14 cellular contexts compared by ENCODE assay signal in the genomic region with DNA sequence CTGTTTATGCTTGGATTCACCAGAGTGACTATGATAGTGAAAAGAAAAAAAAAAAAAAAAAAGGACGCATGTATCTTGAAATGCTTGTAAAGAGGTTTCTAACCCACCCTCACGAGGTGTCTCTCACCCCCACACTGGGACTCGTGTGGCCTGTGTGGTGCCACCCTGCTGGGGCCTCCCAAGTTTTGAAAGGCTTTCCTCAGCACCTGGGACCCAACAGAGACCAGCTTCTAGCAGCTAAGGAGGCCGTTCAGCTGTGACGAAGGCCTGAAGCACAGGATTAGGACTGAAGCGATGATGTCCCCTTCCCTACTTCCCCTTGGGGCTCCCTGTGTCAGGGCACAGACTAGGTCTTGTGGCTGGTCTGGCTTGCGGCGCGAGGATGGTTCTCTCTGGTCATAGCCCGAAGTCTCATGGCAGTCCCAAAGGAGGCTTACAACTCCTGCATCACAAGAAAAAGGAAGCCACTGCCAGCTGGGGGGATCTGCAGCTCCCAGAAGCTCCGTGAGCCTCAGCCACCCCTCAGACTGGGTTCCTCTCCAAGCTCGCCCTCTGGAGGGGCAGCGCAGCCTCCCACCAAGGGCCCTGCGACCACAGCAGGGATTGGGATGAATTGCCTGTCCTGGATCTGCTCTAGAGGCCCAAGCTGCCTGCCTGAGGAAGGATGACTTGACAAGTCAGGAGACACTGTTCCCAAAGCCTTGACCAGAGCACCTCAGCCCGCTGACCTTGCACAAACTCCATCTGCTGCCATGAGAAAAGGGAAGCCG. TPM values are rescaled to one million over a fixed set of nuclear protein-coding genes. Genes with fewer than 3 reads are reported as not detected.
A peak's percentile ranks its signal among the peaks of the same experiment; 100 is the strongest.
DNase-seq lines count a peak whose midpoint lies in the region; ATAC-seq, FAIRE-seq and TF ChIP-seq lines count a peak whose summit lies in the region.
"Had no signal": no experiment of that assay in that cellular context is flagged by ENCODE, and none has a peak within 500 bp of the region (broad histone marks: within the 10 kb centered on the region; RNA-seq: fewer than 3 reads in every experiment).

No MANE protein-coding gene starts in this region.

- TF ChIP-seq CTCF in GM12878 (IDR thresholded peaks at IDR 0.05 in 2 of 3, conservative IDR thresholded peaks at IDR 0.05 in 1 of 3; ENCODE audit: control insufficient read depth in 2 of 3, extremely low read depth in 1 of 3, insufficient read depth in 1 of 3, low read depth in 3 of 3, low read length in 3 of 3) (no peak), suprapubic skin (IDR thresholded peaks at IDR 0.05) (no peak)

- CTCF ChIA-PET in GM12878 (lab: Yijun Ruan, JAX) = interaction anchor here (0.8 kb wide), 1 partner anchor 9 kb away, joined by 3 read pairs; no protein-coding TSS in a partner anchor

- 42% methylated on average over 15 of the region's 16 CpGs for WGBS in GM12878 (ENCODE audit: insufficient coverage, insufficient replicate concordance, low lambda C conversion rate, missing lambda C conversion rate)
- WGBS in suprapubic skin = 64% methylated on average over 9 of the region's 16 CpGs
- WGBS in small intestine, 3 donors = 83 to 89% (median 85%) methylated on average over 16 of the region's 16 CpGs

- intact Hi-C loops in GM12878 (cut with micrococcal nuclease; ENCODE audit: unreplicated experiment) = no loop called here

- H3K9me3 ChIP-seq in GM12878 (replicated peaks; ENCODE audit: control insufficient read depth, insufficient read depth, low read length) = no peaks in the 10 kb centered on the region
- no peaks in the 10 kb centered on the region for H3K9me3 ChIP-seq in suprapubic skin
- no peaks in the 10 kb centered on the region for H3K9me3 ChIP-seq in small intestine (ENCODE audit: control insufficient read depth, low read depth)

- no peaks in the 10 kb centered on the region for H3K9me3 Mint-ChIP-seq in activated T-cell treated with anti-CD3 and anti-CD28 coated beads, Interleukin-2, amount 50 U/mL, for 24 hours
- H3K9me3 Mint-ChIP-seq in activated T-cell treated with anti-CD3 and anti-CD28 coated beads, Interleukin-2, amount 50 U/mL, for 4 hours = no peaks in the 10 kb centered on the region

- no peak for DNase-seq in activated T-cell treated with anti-CD3 and anti-CD28 coated beads, Interleukin-2, amount 50 U/mL, for 24 hours
- no peak for DNase-seq in activated T-cell treated with anti-CD3 and anti-CD28 coated beads, Interleukin-2, amount 50 U/mL, for 4 hours
- DNase-seq in GM12878 (ENCODE audit: low read depth, low spot score) = no peak
- peak; percentile 50 for DNase-seq in medulla oblongata (ENCODE audit: extremely low spot score)
- DNase-seq in suprapubic skin (ENCODE audit: low spot score in 2 of 2) = no peak
- no peak for DNase-seq in stimulated activated naive CD4-positive, alpha-beta T cell treated with Interleukin-2 at 50 U/mL for 16 hours (lab: John Stamatoyannopoulos, UW)
- DNase-seq in small intestine = no peak
- DNase-seq in DMS53 (lab: John Stamatoyannopoulos, UW) = no peak
- DNase-seq: activated CD4-positive, alpha-beta T cell treated with anti-CD3 and anti-CD28 coated beads for 4 hours; NCI-H2081 treated with DMSO at 0.1 percent for 48 hours had no signal

- no peaks in the 10 kb centered on the region for H3K27me3 ChIP-seq in GM12878 (replicated peaks in 1 of 2; ENCODE audit: control insufficient read depth in 2 of 2, insufficient read depth in 2 of 2, low read length in 1 of 2)
- H3K27me3 ChIP-seq in suprapubic skin = no peaks in the 10 kb centered on the region
- H3K27me3 ChIP-seq in small intestine (ENCODE audit: control insufficient read depth in 2 of 2, insufficient read depth in 2 of 2, low read length in 2 of 2) = no peaks in the 10 kb centered on the region

- peaks cover 4 to 14% of the 10 kb centered on the region in 2 experiments; a peak in 3 of 4 replicates for H3K36me3 ChIP-seq in GM12878 (ENCODE audit: control insufficient read depth in 2 of 2, insufficient read depth in 2 of 2, low read length in 1 of 2)
- peaks cover 44% of the 10 kb centered on the region for H3K36me3 ChIP-seq in suprapubic skin
- peaks cover 5 to 6% of the 10 kb centered on the region in 2 donors for H3K36me3 ChIP-seq in small intestine (ENCODE audit: control insufficient read depth in 2 of 2, insufficient read depth in 2 of 2, low read length in 2 of 2)

- no peak for ATAC-seq in activated T-cell treated with anti-CD3 and anti-CD28 coated beads, Interleukin-2, amount 50 U/mL, for 4 hours
- peak; percentile 18 for ATAC-seq in GM12878

- FAIRE-seq in GM12878 (lab: Jason Lieb, UNC) (no peak), small intestine (lab: Jason Lieb, UNC) (no peak)
- FAIRE-seq: RCC 7860 had no signal

- no peaks in the 10 kb centered on the region for H3K27me3 Mint-ChIP-seq in activated T-cell treated with anti-CD3 and anti-CD28 coated beads, Interleukin-2, amount 50 U/mL, for 24 hours
- H3K27me3 Mint-ChIP-seq in activated T-cell treated with anti-CD3 and anti-CD28 coated beads, Interleukin-2, amount 50 U/mL, for 4 hours (ENCODE audit: low read depth) = no peaks in the 10 kb centered on the region

- no peaks in the 10 kb centered on the region for H3K79me2 ChIP-seq in GM12878 (ENCODE audit: control insufficient read depth, insufficient read depth, low read length)

- H3K27ac ChIP-seq in GM12878 (ENCODE audit: control insufficient read depth, insufficient read depth) (no peak overlapping the region), suprapubic skin (peak overlapping the region; percentile 4), small intestine (ENCODE audit: low read depth in 1 of 2, low read length in 1 of 2) (peak overlapping the region in 1 of 2 donors; percentile 24)

- no peak overlapping the region for H3K9ac ChIP-seq in GM12878 (ENCODE audit: control insufficient read depth, insufficient read depth, low read length)

- H4K20me1 ChIP-seq in GM12878 (ENCODE audit: control insufficient read depth, insufficient read depth) = no peaks in the 10 kb centered on the region

- no peak overlapping the region for H2AFZ ChIP-seq in GM12878 (ENCODE audit: control insufficient read depth, low read depth, low read length)

- SMC1A ChIA-PET in GM12878 (lab: Charles Lee; ENCODE audit: uncharacterized antibody, unreplicated experiment) = interaction anchor here (0.6 to 1.3 kb wide), 2 partner anchors 10 to 1594 kb away, joined by 3 read pairs; no protein-coding TSS in a partner anchor

- RAD21 ChIA-PET in GM12878 (lab: Charles Lee; ENCODE audit: unreplicated experiment) = interaction anchor here (1.9 kb wide), 1 partner anchor 185 kb away, joined by 4 read pairs; no protein-coding TSS in a partner anchor

- peak overlapping the region; percentile 70 for H3K27ac Mint-ChIP-seq in activated T-cell treated with anti-CD3 and anti-CD28 coated beads, Interleukin-2, amount 50 U/mL, for 24 hours

- no peak overlapping the region for H3K4me3 ChIP-seq in GM12878
- no peak overlapping the region for H3K4me3 ChIP-seq in suprapubic skin
- no peak overlapping the region for H3K4me3 ChIP-seq in small intestine (ENCODE audit: low read depth in 1 of 2, low read length in 2 of 2)

- no peak overlapping the region for H3K4me3 Mint-ChIP-seq in activated T-cell treated with anti-CD3 and anti-CD28 coated beads, Interleukin-2, amount 50 U/mL, for 24 hours
- H3K4me3 Mint-ChIP-seq in activated T-cell treated with anti-CD3 and anti-CD28 coated beads, Interleukin-2, amount 50 U/mL, for 4 hours = no peak overlapping the region

- POLR2A ChIA-PET in GM12878 (lab: Charles Lee) = no interaction called here

- in situ Hi-C loops in GM12878 (cut with MboI) = no loop called here

- peaks cover 67% of the 10 kb centered on the region for H3K36me3 Mint-ChIP-seq in activated T-cell treated with anti-CD3 and anti-CD28 coated beads, Interleukin-2, amount 50 U/mL, for 24 hours (ENCODE audit: low read depth)
- H3K36me3 Mint-ChIP-seq in activated T-cell treated with anti-CD3 and anti-CD28 coated beads, Interleukin-2, amount 50 U/mL, for 4 hours (ENCODE audit: insufficient read depth) = peaks cover 12% of the 10 kb centered on the region

- H3K4me1 ChIP-seq in GM12878 (ENCODE audit: control insufficient read depth, insufficient read depth, low read length) (peaks cover 11% of the 10 kb centered on the region), suprapubic skin (peaks cover 3% of the 10 kb centered on the region), small intestine (ENCODE audit: control insufficient read depth in 2 of 2, insufficient read depth in 1 of 2, low read depth in 1 of 2, low read length in 1 of 2) (no peaks in the 10 kb centered on the region)

- TF ChIP-seq RAD21 in GM12878 (IDR thresholded peaks at IDR 0.05; ENCODE audit: insufficient read depth, low read depth, low read length) = no peak

- TF ChIP-seq POLR2A in GM12878 (IDR thresholded peaks at IDR 0.05; ENCODE audit: low read depth, low read length) = peak; percentile 20; the same call in 1 of the 2 replicates
- no peak for TF ChIP-seq POLR2A in suprapubic skin (IDR thresholded peaks at IDR 0.05)

- no peak for TF ChIP-seq EP300 in GM12878 (IDR thresholded peaks at IDR 0.05; ENCODE audit: borderline replicate concordance in 1 of 2, control insufficient read depth in 1 of 2, low read depth in 2 of 2, low read length in 2 of 2)
- no peak for TF ChIP-seq EP300 in suprapubic skin (IDR thresholded peaks at IDR 0.05)

- BruUV-seq in GM12878 (replicated peaks; lab: Mats Ljungman, UMichigan) = no TSS peak

- peaks cover 7% of the 10 kb centered on the region for H3K4me1 Mint-ChIP-seq in activated T-cell treated with anti-CD3 and anti-CD28 coated beads, Interleukin-2, amount 50 U/mL, for 24 hours (ENCODE audit: low read depth)
- H3K4me1 Mint-ChIP-seq in activated T-cell treated with anti-CD3 and anti-CD28 coated beads, Interleukin-2, amount 50 U/mL, for 4 hours (ENCODE audit: low read depth) = peaks cover 17% of the 10 kb centered on the region

- no peak overlapping the region for H3K4me2 ChIP-seq in GM12878 (ENCODE audit: control insufficient read depth, insufficient read depth)

RNA-seq across cellular contexts. Expression of a gene that starts 27.2 kb away (rescaled TPM):
- total RNA-seq in activated T-cell treated with anti-CD3 and anti-CD28 coated beads, Interleukin-2, amount 50 U/mL, for 4 hours = not detected
- total RNA-seq in GM12878 (2013; cell fraction: nucleolus; rRNA removed) = not detected in 2 replicates
- not detected in 2 replicates for total RNA-seq in GM12878 (2014; rRNA removed)
- total RNA-seq in GM12878 (2014; rRNA removed; fragmentation: Illumina TruSeq; extraction: Trizol) = not detected in 2 replicates
- total RNA-seq in GM12878 (2021) = not detected in 2 replicates
- not detected for polyA plus RNA-seq in GM12878 (2011; ENCODE audit: low read depth)
- polyA plus RNA-seq in GM12878 (2011; rRNA removed) = not detected in 2 replicates
- not detected in 2 replicates for polyA plus RNA-seq in GM12878 (2011; cell fraction: cytosol; rRNA removed)
- not detected in 2 replicates for polyA plus RNA-seq in GM12878 (2011; cell fraction: nucleus; rRNA removed)
- not detected in 2 replicates for polyA plus RNA-seq in GM12878 (2012)
- not detected in 2 replicates for polyA plus RNA-seq in GM12878 (2014; fragmentation: Illumina TruSeq; extraction: Trizol)
- polyA plus RNA-seq in GM12878 (2014; fragmentation: Nextera tagmentation; extraction: Ambion mirVana) = not detected
- not detected in 2 replicates for polyA plus RNA-seq in GM12878 (2014; rRNA removed)
- not detected for polyA plus RNA-seq in GM12878 (2016; fragmentation: Nextera tagmentation; extraction: Ambion mirVana)
- polyA minus RNA-seq in GM12878 (2011; rRNA and poly(A)+ RNA removed) = not detected in 2 replicates
- polyA minus RNA-seq in GM12878 (2011; cell fraction: cytosol; rRNA and poly(A)+ RNA removed) = not detected in 2 replicates
- polyA minus RNA-seq in GM12878 (2011; cell fraction: nucleus; rRNA and poly(A)+ RNA removed) = not detected in 2 replicates
- total RNA-seq in suprapubic skin = not detected
- not detected for polyA plus RNA-seq in small intestine
- total RNA-seq: aorta, mononuclear cell, urinary bladder had no signal
- polyA plus RNA-seq: aorta, urinary bladder had no signal
